Comparison of ENCODE assay signal across 11 cellular contexts in the genomic region with DNA sequence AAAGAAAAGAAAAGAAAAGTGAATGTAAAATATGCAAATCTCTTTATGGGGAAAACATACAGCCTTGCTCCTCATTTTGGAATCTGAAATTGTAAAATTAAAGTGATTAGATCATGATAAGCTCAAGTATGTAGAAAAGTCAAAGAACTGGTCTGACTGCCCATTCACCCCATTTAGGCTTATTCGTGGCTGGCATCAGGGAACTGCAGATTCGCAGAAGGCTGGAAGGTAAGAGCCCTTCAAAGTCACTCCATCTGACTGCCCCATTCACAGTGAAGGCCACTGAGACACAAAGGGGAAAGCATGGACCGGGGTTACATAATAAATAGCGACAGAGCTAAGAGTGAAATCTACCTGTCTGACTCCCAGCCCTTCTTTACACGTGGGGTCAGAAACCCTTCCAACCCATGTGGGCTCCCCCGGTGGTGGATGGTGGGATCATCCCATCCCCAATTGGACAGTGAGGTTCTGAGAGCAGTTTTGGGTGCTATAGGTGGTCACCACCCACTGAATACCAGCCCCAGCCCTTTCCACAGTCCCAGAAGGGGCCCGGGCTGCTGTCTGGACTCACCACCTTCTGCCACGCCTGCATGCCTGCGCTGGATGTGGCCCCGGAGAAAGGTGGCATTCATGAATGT. TPM values are rescaled to one million over a fixed set of nuclear protein-coding genes. Genes with fewer than 3 reads are reported as not detected.
DNase-seq lines count a peak whose midpoint lies in the region; ATAC-seq, FAIRE-seq and TF ChIP-seq lines count a peak whose summit lies in the region.
"Had no signal": no experiment of that assay in that cellular context is flagged by ENCODE, and none has a peak within 500 bp of the region (broad histone marks: within the 10 kb centered on the region; RNA-seq: fewer than 3 reads in every experiment).

No MANE protein-coding gene starts in this region.

- H3K79me2 ChIP-seq in PC-9 (ENCODE audit: low read depth) (no peaks in the 10 kb centered on the region), keratinocyte (ENCODE audit: control insufficient read depth, insufficient read depth, low read length) (no peaks in the 10 kb centered on the region)

- intact Hi-C loops in PC-9 (cut with micrococcal nuclease; ENCODE audit: unreplicated experiment) = no loop called here

- no peak overlapping the region for H3K9ac ChIP-seq in keratinocyte (ENCODE audit: control insufficient read depth, extremely low read depth, insufficient read depth, low read length)

- peak; percentile 65 for ATAC-seq in GM18909 (IDR thresholded peaks at IDR 0.05; ENCODE audit: poor library complexity, unreplicated experiment)
- ATAC-seq in HG02852 (IDR thresholded peaks at IDR 0.05; ENCODE audit: unreplicated experiment) = no peak
- ATAC-seq: gastroesophageal sphincter had no signal

- dilution Hi-C loops in keratinocyte (cut with MboI; ENCODE audit: extremely low pct_ligation_motif_present, low sequenced_read_pairs) = no loop called here

- POLR2A ChIA-PET in PC-9 (lab: Charles Lee; ENCODE audit: unreplicated experiment) = no interaction called here

- H3K4me1 ChIP-seq in PC-9 (replicated peaks; ENCODE audit: insufficient read depth) = peaks cover 41% of the 10 kb centered on the region
- no peaks in the 10 kb centered on the region for H3K4me1 ChIP-seq in keratinocyte (ENCODE audit: control insufficient read depth, extremely low read depth, insufficient read depth, low read length)
- H3K4me1 ChIP-seq: gastroesophageal sphincter had no signal

- H3K27ac ChIP-seq in PC-9 (peak overlapping the region; percentile 17; the same call in 1 of the 2 replicates), keratinocyte (ENCODE audit: control insufficient read depth, insufficient read depth, low read length) (no peak overlapping the region)
- H3K27ac ChIP-seq: gastroesophageal sphincter had no signal

- BruUV-seq in PC-9 (replicated peaks; lab: Mats Ljungman, UMichigan) = no TSS peak

- no peaks in the 10 kb centered on the region for H3K9me2 ChIP-seq in PC-9 (ENCODE audit: insufficient read depth)

- H3K4me3 ChIP-seq in PC-9 = 0 out of 2 replicates have a peak overlapping the region, but pooled peaks have one; percentile 26
- H3K4me3 ChIP-seq in keratinocyte (ENCODE audit: control insufficient read depth in 2 of 3, extremely low read depth in 1 of 3, insufficient read depth in 2 of 3, low read depth in 1 of 3, low read length in 3 of 3) = no peak overlapping the region
- H3K4me3 ChIP-seq: gastroesophageal sphincter had no signal

- no peaks in the 10 kb centered on the region for H3K27me3 ChIP-seq in PC-9 (ENCODE audit: insufficient read depth, low read depth)
- H3K27me3 ChIP-seq in keratinocyte (ENCODE audit: control insufficient read depth, extremely low read depth, insufficient read depth, low read length) = no peaks in the 10 kb centered on the region
- H3K27me3 ChIP-seq: gastroesophageal sphincter had no signal

- no peaks in the 10 kb centered on the region for H3K9me3 ChIP-seq in PC-9 (ENCODE audit: insufficient read depth, low read depth)
- no peaks in the 10 kb centered on the region for H3K9me3 ChIP-seq in keratinocyte (ENCODE audit: control insufficient read depth, low read depth, low read length)
- H3K9me3 ChIP-seq: gastroesophageal sphincter had no signal

- DNase-seq in AG20443 (ENCODE audit: low spot score) (peak; percentile 45), PC-9 (peak in 1 of 2 experiments; percentile 73), keratinocyte (ENCODE audit: low read depth, low spot score) (no peak), GDM1 (lab: John Stamatoyannopoulos, UW) (no peak), SHP77 treated with DMSO at 0.1 percent for 48 hours (lab: John Stamatoyannopoulos, UW) (no peak)
- no peak for DNase-seq in stimulated activated CD4-positive, alpha-beta T cell treated with anti-CD3 and anti-CD28 coated beads, Interleukin-2, amount 100 ng/mL, for 48 hours
- DNase-seq: activated naive CD4-positive, alpha-beta T cell; NCI-H187 had no signal

- H4K20me1 ChIP-seq in PC-9 (ENCODE audit: insufficient read depth) (no peaks in the 10 kb centered on the region), keratinocyte (ENCODE audit: control insufficient read depth, extremely low read depth, insufficient read depth, low read length) (no peaks in the 10 kb centered on the region)

- no peaks in the 10 kb centered on the region for H3K9me1 ChIP-seq in keratinocyte (ENCODE audit: control insufficient read depth, extremely low read depth, insufficient read depth, low read length)

- peak overlapping the region; percentile 52; the same call in 1 of the 2 replicates for H2AFZ ChIP-seq in PC-9
- no peak overlapping the region for H2AFZ ChIP-seq in keratinocyte (ENCODE audit: control insufficient read depth, low read length)

- TF ChIP-seq CTCF in PC-9 (conservative IDR thresholded peaks at IDR 0.05) = peak; percentile 56; the same call in 1 of the 2 replicates
- peak; percentile 27 to 58 (median 56) for TF ChIP-seq CTCF in keratinocyte (optimal IDR thresholded peaks at IDR 0.05 in 1 of 3, IDR thresholded peaks at IDR 0.05 in 1 of 3, conservative IDR thresholded peaks at IDR 0.05 in 1 of 3; ENCODE audit: extremely low read depth in 1 of 3, insufficient read depth in 2 of 3, low read length in 3 of 3)

- H3K4me2 ChIP-seq in PC-9 (peak overlapping the region; percentile 66), keratinocyte (ENCODE audit: control insufficient read depth, extremely low read depth, insufficient read depth, low read depth, low read length) (no peak overlapping the region)

- CTCF ChIA-PET in PC-9 (lab: Charles Lee) = interaction anchor here (0.8 to 1.0 kb wide), 2 partner anchors 15 to 28 kb away, joined by 3 read pairs; no protein-coding TSS in a partner anchor

- H3K36me3 ChIP-seq in PC-9 (ENCODE audit: low read depth) (no peaks in the 10 kb centered on the region), keratinocyte (ENCODE audit: control insufficient read depth in 2 of 2, extremely low read depth in 1 of 2, insufficient read depth in 2 of 2, low read length in 2 of 2) (no peaks in the 10 kb centered on the region)

- peaks cover 6% of the 10 kb centered on the region; the same call in 1 of the 2 replicates for H3F3A ChIP-seq in PC-9 (ENCODE audit: insufficient read depth, low read depth)

- FAIRE-seq in keratinocyte (lab: Jason Lieb, UNC) = no peak

RNA-seq across cellular contexts. Expression of gene DZIP1L, which starts 18.1 kb away (rescaled TPM):
- 2.3 and 6.1 TPM in 2 replicates for total RNA-seq in PC-9 (2021)
- polyA plus RNA-seq in keratinocyte = 1.3 to 1.9 TPM (median 1.7 TPM) in 3 replicates
- 0.61 TPM for polyA plus RNA-seq in keratinocyte (2011; ENCODE audit: low read depth)
- 0.33 and 0.81 TPM in 2 replicates for polyA plus RNA-seq in keratinocyte (2011; cell fraction: cytosol; rRNA removed)
- polyA plus RNA-seq in keratinocyte (2011; cell fraction: nucleus; rRNA removed) = 4.2 and 4.3 TPM in 2 replicates
- polyA plus RNA-seq in keratinocyte (2012; ENCODE audit: low replicate concordance) = 0.24 and 1.5 TPM in 2 replicates
- 3.9 to 12.5 TPM (median 6.9 TPM) in 3 replicates for polyA minus RNA-seq in keratinocyte
- polyA minus RNA-seq in keratinocyte (2011; cell fraction: cytosol; rRNA and poly(A)+ RNA removed) = 3.1 TPM
- 8.1 and 11.1 TPM in 2 replicates for polyA minus RNA-seq in keratinocyte (2011; cell fraction: nucleus; rRNA and poly(A)+ RNA removed)

RNA-seq across cellular contexts. Expression of gene A4GNT, which starts 34.9 kb away (rescaled TPM):
- not detected in 2 replicates for total RNA-seq in PC-9 (2021)
- not detected in 3 replicates for polyA plus RNA-seq in keratinocyte
- polyA plus RNA-seq in keratinocyte (2011; ENCODE audit: low read depth) = not detected
- not detected in 2 replicates for polyA plus RNA-seq in keratinocyte (2011; cell fraction: cytosol; rRNA removed)
- not detected in 2 replicates for polyA plus RNA-seq in keratinocyte (2011; cell fraction: nucleus; rRNA removed)
- not detected in 2 replicates for polyA plus RNA-seq in keratinocyte (2012; ENCODE audit: low replicate concordance)
- polyA minus RNA-seq in keratinocyte = not detected in 3 replicates
- polyA minus RNA-seq in keratinocyte (2011; cell fraction: cytosol; rRNA and poly(A)+ RNA removed) = not detected
- not detected in 2 replicates for polyA minus RNA-seq in keratinocyte (2011; cell fraction: nucleus; rRNA and poly(A)+ RNA removed)
